1 cellular context compared by ENCODE assay signal in the genomic region with DNA sequence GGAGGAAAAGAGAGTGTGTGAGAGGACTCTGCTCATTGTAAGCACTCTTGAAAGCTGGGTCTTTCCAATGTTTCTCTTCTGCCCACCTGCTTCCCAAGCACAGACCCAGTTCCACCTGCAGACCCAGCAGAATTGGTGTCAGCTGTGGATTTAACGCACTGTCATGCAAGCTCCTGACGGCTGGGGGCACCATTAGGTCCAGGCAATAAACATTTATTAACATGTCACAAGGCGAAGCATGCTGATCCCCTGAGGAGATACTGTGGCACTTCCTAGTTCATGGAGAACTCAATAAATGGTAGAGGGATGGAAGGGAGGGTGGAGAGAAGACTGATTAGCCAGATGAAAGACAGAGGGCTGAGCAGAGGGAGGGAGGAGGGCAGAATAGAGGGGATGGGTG.
TF ChIP-seq lines count a peak whose summit lies in the region.

No MANE protein-coding gene starts in this region.

TF ChIP-seq in H1, 55 proteins besides CTCF, POLR2A, EP300 and RAD21 (continued from another document):
- TF ChIP-seq GABPA (IDR thresholded peaks at IDR 0.05; ENCODE audit: borderline replicate concordance, insufficient read depth, low read length) (no peak), HDAC6 (IDR thresholded peaks at IDR 0.05; ENCODE audit: low read depth, low read length) (no peak), CBX8 (IDR thresholded peaks at IDR 0.05; ENCODE audit: borderline replicate concordance, low read depth, low read length) (no peak), TAF7 (optimal IDR thresholded peaks at IDR 0.05; ENCODE audit: borderline replicate concordance, low read depth, low read length) (no peak), SIN3A (conservative IDR thresholded peaks at IDR 0.05 in 1 of 2, IDR thresholded peaks at IDR 0.05 in 1 of 2; ENCODE audit: low read depth in 1 of 2, low read length in 2 of 2) (no peak), CREB1 (IDR thresholded peaks at IDR 0.05) (no peak), ASH2L (IDR thresholded peaks at IDR 0.05; ENCODE audit: low read length) (no peak), CEBPB (IDR thresholded peaks at IDR 0.05; ENCODE audit: low read depth, low read length) (no peak), KDM5A (IDR thresholded peaks at IDR 0.05; ENCODE audit: low read length) (no peak), PHF8 (conservative IDR thresholded peaks at IDR 0.05; ENCODE audit: low read depth, low read length) (no peak)
